1 cellular context compared by ENCODE assay signal in genomic region chr12:101889216-101889752, GRCh38.
TF ChIP-seq lines count a peak whose summit lies in the region.

No MANE protein-coding gene starts in this region.

TF ChIP-seq in GM12878, 131 proteins besides CTCF, POLR2A, EP300 and RAD21:
- TF ChIP-seq ETV6 (conservative IDR thresholded peaks at IDR 0.05 in 1 of 2, IDR thresholded peaks at IDR 0.05 in 1 of 2; ENCODE audit: borderline replicate concordance in 1 of 2, low read depth in 1 of 2), result peak in 1 of 2 experiments; percentile 97; a peak in 2 of 4 replicates
- TF ChIP-seq MLLT1 (IDR thresholded peaks at IDR 0.05), result peak; percentile 37; the same call in 1 of the 2 replicates
- TF ChIP-seq ATF7 (IDR thresholded peaks at IDR 0.05; ENCODE audit: low read depth), result peak; percentile 12; the same call in 1 of the 2 replicates
- peak; percentile 65 for TF ChIP-seq IKZF1 (conservative IDR thresholded peaks at IDR 0.05)
- peak; percentile 72 for TF ChIP-seq RELB (IDR thresholded peaks at IDR 0.05; ENCODE audit: low read depth)
- TF ChIP-seq IKZF2 (IDR thresholded peaks at IDR 0.05), result peak; percentile 59 to 68; a peak in 3 of 4 replicates
- TF ChIP-seq ASH2L (IDR thresholded peaks at IDR 0.05; ENCODE audit: borderline replicate concordance, low read depth), result no peak
- TF ChIP-seq HDGF (IDR thresholded peaks at IDR 0.05), result peak; percentile 56; the same call in 1 of the 2 replicates
- no peak for TF ChIP-seq SUPT20H (IDR thresholded peaks at IDR 0.05; ENCODE audit: borderline replicate concordance, control insufficient read depth, low read depth, low read length)
TF ChIP-seq in GM12878: peak in this region for 7.
